ENCODE assay signal across 27 cellular contexts in the genomic region with DNA sequence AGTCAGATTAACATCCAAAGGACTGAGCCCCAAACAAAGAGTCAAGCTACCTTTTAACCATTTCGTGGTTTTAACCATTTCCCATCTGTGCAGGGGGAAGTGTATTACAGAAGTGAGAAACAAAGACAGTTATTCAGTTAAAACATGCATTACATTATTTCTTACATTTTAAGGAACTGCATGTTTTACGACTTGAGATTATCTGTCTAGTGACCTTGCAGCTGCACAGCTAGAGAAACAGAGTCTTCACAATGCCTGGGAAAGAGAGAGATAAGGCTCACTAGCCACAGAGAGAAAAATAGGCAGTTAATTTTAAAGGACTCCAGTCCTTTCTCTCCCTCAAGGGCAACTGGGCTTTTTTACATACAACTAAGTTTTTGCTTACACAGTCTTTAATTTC. TPM values are rescaled to one million over a fixed set of nuclear protein-coding genes. Genes with fewer than 3 reads are reported as not detected.
"Had no signal": no experiment of that assay in that cellular context is flagged by ENCODE, and none has a peak within 500 bp of the region (broad histone marks: within the 10 kb centered on the region; RNA-seq: fewer than 3 reads in every experiment).

No MANE protein-coding gene starts in this region.

- DNase-seq: activated CD4-positive, alpha-beta T cell treated with anti-CD3 and anti-CD28 coated beads for 36 hours; activated naive CD4-positive, alpha-beta T cell; activated T-cell treated with anti-CD3 and anti-CD28 coated beads for 4 hours; activated T-cell treated with anti-CD3 and anti-CD28 coated beads, Interleukin-2, amount 50 U/mL, for 72 hours; brain microvascular endothelial cell; dorsolateral prefrontal cortex; effector memory CD4-positive, alpha-beta T cell; erythroblast; gastrocnemius medialis; glutamatergic neuron; left lung; lower lobe of right lung; mesenchymal stem cell; natural killer cell; occipital lobe; stimulated activated CD4-positive, alpha-beta T cell treated with anti-CD3 and anti-CD28 coated beads, Interleukin-15, amount 100 ng/mL, for 24 hours; stimulated activated CD4-positive, alpha-beta T cell treated with anti-CD3 and anti-CD28 coated beads, Interleukin-2, amount 100 ng/mL, for 24 hours; stimulated activated naive B cell treated with anti-CD40 and anti-IgM and Interleukin-4, amounts not matched to agents 10 μg/mL and 1 μg/mL and 100 μg/mL, for 72 hours; stomach; T1000; tibial artery; upper lobe of right lung had no signal

- H3K4me3 ChIP-seq: ascending aorta, coronary artery, dorsolateral prefrontal cortex, gastrocnemius medialis, left lung, lower lobe of right lung, neural progenitor cell, right atrium auricular region, stomach, tibial artery, upper lobe of right lung had no signal

- H3K9ac ChIP-seq: neural progenitor cell had no signal

- H3K9me3 ChIP-seq: left lung, lower lobe of right lung, upper lobe of right lung had no signal

- H3K4me2 ChIP-seq: neural progenitor cell had no signal

- H3K27ac ChIP-seq: ascending aorta, brain microvascular endothelial cell, coronary artery, dorsolateral prefrontal cortex, gastrocnemius medialis, left lung, lower lobe of right lung, neural progenitor cell, right atrium auricular region, stomach, tibial artery, upper lobe of right lung had no signal

- H3K27me3 ChIP-seq: ascending aorta, brain microvascular endothelial cell, gastrocnemius medialis, left lung, neural progenitor cell, right atrium auricular region, stomach, tibial artery, upper lobe of right lung had no signal

- H3K36me3 ChIP-seq: ascending aorta, brain microvascular endothelial cell, gastrocnemius medialis, left lung, lower lobe of right lung, neural progenitor cell, right atrium auricular region, stomach, tibial artery, upper lobe of right lung had no signal

- H2AFZ ChIP-seq: neural progenitor cell had no signal

- H3K4me1 ChIP-seq: ascending aorta, gastrocnemius medialis, left lung, lower lobe of right lung, neural progenitor cell, right atrium auricular region, stomach, tibial artery, upper lobe of right lung had no signal

- ATAC-seq: activated CD4-positive, alpha-beta T cell treated with anti-CD3 and anti-CD28 coated beads for 36 hours; activated T-cell treated with anti-CD3 and anti-CD28 coated beads, Interleukin-2, amount 50 U/mL, for 72 hours; gastrocnemius medialis; left lung; lower lobe of right lung; natural killer cell; stimulated activated naive B cell treated with anti-CD40 and anti-IgM and Interleukin-4, amounts not matched to agents 10 μg/mL and 1 μg/mL and 100 μg/mL, for 72 hours; upper lobe of right lung; WTC11 had no signal

RNA-seq across cellular contexts. Expression of gene KLHL4, which starts 48.7 kb away (rescaled TPM):
- total RNA-seq: activated CD4-positive, alpha-beta T cell treated with anti-CD3 and anti-CD28 coated beads for 36 hours; natural killer cell had no signal
